9 cellular contexts compared by ENCODE assay signal in the genomic region with DNA sequence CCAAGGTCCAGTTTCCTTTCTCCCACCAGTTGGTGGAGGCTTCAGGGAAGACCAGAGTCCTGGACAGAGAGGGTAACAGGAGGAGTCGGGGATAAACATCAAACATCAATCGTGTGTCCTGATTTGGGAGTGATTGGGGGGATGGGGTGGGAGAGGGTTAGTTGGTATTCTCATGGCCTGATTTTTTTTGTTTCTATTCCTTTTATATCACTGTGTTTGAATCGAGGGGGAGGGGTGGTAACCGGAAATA. TPM values are rescaled to one million over a fixed set of nuclear protein-coding genes. Genes with fewer than 3 reads are reported as not detected.
A peak's percentile ranks its signal among the peaks of the same experiment; 100 is the strongest.
DNase-seq lines count a peak whose midpoint lies in the region; ATAC-seq and TF ChIP-seq lines count a peak whose summit lies in the region.
"Had no signal": no experiment of that assay in that cellular context is flagged by ENCODE, and none has a peak within 500 bp of the region (broad histone marks: within the 10 kb centered on the region; RNA-seq: fewer than 3 reads in every experiment).

No MANE protein-coding gene starts in this region.

- no peaks in the 10 kb centered on the region for H3K9me3 ChIP-seq in lower lobe of right lung
- H3K9me3 ChIP-seq in suprapubic skin, result no peaks in the 10 kb centered on the region
- H3K9me3 ChIP-seq: BE2C had no signal

- no peaks in the 10 kb centered on the region for H3K27me3 Mint-ChIP-seq in activated T-cell treated with anti-CD3 and anti-CD28 coated beads, Interleukin-2, amount 50 U/mL, for 4 hours (ENCODE audit: low read depth)
- no peaks in the 10 kb centered on the region for H3K27me3 Mint-ChIP-seq in activated naive CD8-positive, alpha-beta T cell treated with anti-CD3 and anti-CD28 coated beads for 36 hours

- no peak for TF ChIP-seq EP300 in suprapubic skin (IDR thresholded peaks at IDR 0.05)

- DNase-seq in activated T-cell treated with anti-CD3 and anti-CD28 coated beads, Interleukin-2, amount 50 U/mL, for 4 hours, result no peak
- no peak for DNase-seq in activated T-cell treated with anti-CD3 and anti-CD28 coated beads for 4 hours
- DNase-seq in activated naive CD8-positive, alpha-beta T cell treated with anti-CD3 and anti-CD28 coated beads for 36 hours, result no peak
- DNase-seq in lower lobe of right lung, result no peak
- no peak for DNase-seq in suprapubic skin (ENCODE audit: low spot score in 2 of 2)
- DNase-seq in NCI-H748 treated with DMSO at 0.1 percent for 48 hours (lab: John Stamatoyannopoulos, UW), result no peak
- DNase-seq in mesenteric fat pad (ENCODE audit: low spot score), result no peak

- no peaks in the 10 kb centered on the region for H3K9me3 Mint-ChIP-seq in activated T-cell treated with anti-CD3 and anti-CD28 coated beads, Interleukin-2, amount 50 U/mL, for 4 hours
- no peaks in the 10 kb centered on the region for H3K9me3 Mint-ChIP-seq in activated naive CD8-positive, alpha-beta T cell treated with anti-CD3 and anti-CD28 coated beads for 36 hours

- H3K27ac ChIP-seq in lower lobe of right lung (no peak overlapping the region), suprapubic skin (no peak overlapping the region)

- peaks cover 55% of the 10 kb centered on the region for H3K4me1 ChIP-seq in lower lobe of right lung
- H3K4me1 ChIP-seq in suprapubic skin, result peaks cover 63% of the 10 kb centered on the region
- H3K4me1 ChIP-seq: BE2C had no signal

- peaks cover 67% of the 10 kb centered on the region for H3K4me1 Mint-ChIP-seq in activated T-cell treated with anti-CD3 and anti-CD28 coated beads, Interleukin-2, amount 50 U/mL, for 4 hours (ENCODE audit: low read depth)
- peaks cover 54% of the 10 kb centered on the region for H3K4me1 Mint-ChIP-seq in activated naive CD8-positive, alpha-beta T cell treated with anti-CD3 and anti-CD28 coated beads for 36 hours

- no peak for TF ChIP-seq CTCF in lower lobe of right lung (IDR thresholded peaks at IDR 0.05)
- TF ChIP-seq CTCF in suprapubic skin (IDR thresholded peaks at IDR 0.05), result no peak

- peak overlapping the region; percentile 100 for H3K4me3 Mint-ChIP-seq in activated T-cell treated with anti-CD3 and anti-CD28 coated beads, Interleukin-2, amount 50 U/mL, for 4 hours
- H3K4me3 Mint-ChIP-seq in activated naive CD8-positive, alpha-beta T cell treated with anti-CD3 and anti-CD28 coated beads for 36 hours, result peak overlapping the region; percentile 98

- H3K4me3 ChIP-seq in lower lobe of right lung, result peak overlapping the region; percentile 80
- peak overlapping the region; percentile 81 for H3K4me3 ChIP-seq in suprapubic skin

- H3K27ac Mint-ChIP-seq in activated naive CD8-positive, alpha-beta T cell treated with anti-CD3 and anti-CD28 coated beads for 36 hours, result peak overlapping the region; percentile 79

- no peaks in the 10 kb centered on the region for H3K27me3 ChIP-seq in lower lobe of right lung (ENCODE audit: low read depth)
- no peaks in the 10 kb centered on the region for H3K27me3 ChIP-seq in suprapubic skin
- H3K27me3 ChIP-seq: BE2C had no signal

- peaks cover 19% of the 10 kb centered on the region for H3K36me3 ChIP-seq in lower lobe of right lung
- peaks cover 20% of the 10 kb centered on the region for H3K36me3 ChIP-seq in suprapubic skin

- TF ChIP-seq POLR2A in suprapubic skin (IDR thresholded peaks at IDR 0.05), result no peak

- intact Hi-C loops in lower lobe of right lung (cut with DNase I), result no loop called here

- 11% methylated on average over 4 of the region's 4 CpGs for WGBS in suprapubic skin

- H3K36me3 Mint-ChIP-seq in activated T-cell treated with anti-CD3 and anti-CD28 coated beads, Interleukin-2, amount 50 U/mL, for 4 hours (ENCODE audit: insufficient read depth), result peaks cover 28% of the 10 kb centered on the region
- peaks cover 30% of the 10 kb centered on the region for H3K36me3 Mint-ChIP-seq in activated naive CD8-positive, alpha-beta T cell treated with anti-CD3 and anti-CD28 coated beads for 36 hours

- no peak for ATAC-seq in activated T-cell treated with anti-CD3 and anti-CD28 coated beads, Interleukin-2, amount 50 U/mL, for 4 hours
- ATAC-seq in lower lobe of right lung (no peak), GM21737 (IDR thresholded peaks at IDR 0.05; ENCODE audit: unreplicated experiment) (no peak)

RNA-seq across cellular contexts. Expression of a gene that starts 0.4 kb away (rescaled TPM):
- total RNA-seq in activated T-cell treated with anti-CD3 and anti-CD28 coated beads, Interleukin-2, amount 50 U/mL, for 4 hours, result 10 to 100 TPM; 11.7 to 20.1 (median 19.4) TPM
- total RNA-seq in activated naive CD8-positive, alpha-beta T cell treated with anti-CD3 and anti-CD28 coated beads for 36 hours, result 10 to 100 TPM; 31.1 to 32.6 TPM
- total RNA-seq in lower lobe of right lung (13.3 TPM), suprapubic skin (10 to 100 TPM; 26.2 to 66.0 (median 50.5) TPM), mesenteric fat pad (5.3 TPM)

RNA-seq across cellular contexts. Expression of a gene that starts 3.4 kb away (rescaled TPM):
- total RNA-seq in activated T-cell treated with anti-CD3 and anti-CD28 coated beads, Interleukin-2, amount 50 U/mL, for 4 hours, result 10 to 100 TPM; 68.7 to 78.3 (median 72.1) TPM
- 10 to 100 TPM; 51.0 to 55.6 TPM for total RNA-seq in activated naive CD8-positive, alpha-beta T cell treated with anti-CD3 and anti-CD28 coated beads for 36 hours
- 76.0 TPM for total RNA-seq in lower lobe of right lung
- total RNA-seq in suprapubic skin, result 10 to 100 TPM; 29.3 to 46.3 (median 41.9) TPM
- total RNA-seq in mesenteric fat pad, result 109 TPM

RNA-seq across cellular contexts. Expression of a gene that starts 3.6 kb away (rescaled TPM):
- 10 to 100 TPM; 55.2 to 62.3 (median 60.8) TPM for total RNA-seq in activated T-cell treated with anti-CD3 and anti-CD28 coated beads, Interleukin-2, amount 50 U/mL, for 4 hours
- 10 to 100 TPM; 40.4 to 42.1 TPM for total RNA-seq in activated naive CD8-positive, alpha-beta T cell treated with anti-CD3 and anti-CD28 coated beads for 36 hours
- total RNA-seq in lower lobe of right lung (47.4 TPM), suprapubic skin (10 to 100 TPM; 18.6 to 47.9 (median 26.9) TPM), mesenteric fat pad (35.8 TPM)

RNA-seq across cellular contexts. Expression of a gene that starts 4.2 kb away (rescaled TPM):
- 10 to 100 TPM; 64.7 to 66.5 (median 66.3) TPM for total RNA-seq in activated T-cell treated with anti-CD3 and anti-CD28 coated beads, Interleukin-2, amount 50 U/mL, for 4 hours
- 10 to 100 TPM; 35.3 to 35.8 TPM for total RNA-seq in activated naive CD8-positive, alpha-beta T cell treated with anti-CD3 and anti-CD28 coated beads for 36 hours
- total RNA-seq in lower lobe of right lung (43.1 TPM), suprapubic skin (10 to 100 TPM; 11.5 to 18.1 (median 14.9) TPM), mesenteric fat pad (32.6 TPM)

RNA-seq across cellular contexts. Expression of a gene that starts 11.8 kb away (rescaled TPM):
- under 1 TPM; 0.48 to 0.98 (median 0.60) TPM for total RNA-seq in activated T-cell treated with anti-CD3 and anti-CD28 coated beads, Interleukin-2, amount 50 U/mL, for 4 hours
- 1 to 10 TPM; 1.0 to 1.1 TPM for total RNA-seq in activated naive CD8-positive, alpha-beta T cell treated with anti-CD3 and anti-CD28 coated beads for 36 hours
- total RNA-seq in lower lobe of right lung (0.77 TPM), suprapubic skin (under 1 TPM; 0.21 to 0.97 (median 0.40) TPM), mesenteric fat pad (0.67 TPM)
